1 cellular context compared by ENCODE assay signal in genomic region chr1:207181838-207182237, GRCh38.
TF ChIP-seq lines count a peak whose summit lies in the region.

No MANE protein-coding gene starts in this region.

TF ChIP-seq in IMR-90, 13 proteins besides CTCF, POLR2A, EP300 and RAD21:
- no peak for TF ChIP-seq RCOR1 (IDR thresholded peaks at IDR 0.05; ENCODE audit: insufficient replicate concordance, low read length)
- no peak for TF ChIP-seq USF2 (IDR thresholded peaks at IDR 0.05; ENCODE audit: low read depth, low read length)
- TF ChIP-seq CHD1 (IDR thresholded peaks at IDR 0.05; ENCODE audit: low read depth, low read length) = no peak
- TF ChIP-seq MAFK (IDR thresholded peaks at IDR 0.05; ENCODE audit: low read depth, low read length) = no peak
- no peak for TF ChIP-seq ELK1 (IDR thresholded peaks at IDR 0.05; ENCODE audit: borderline replicate concordance, low read depth, low read length)
- TF ChIP-seq SMC3 (IDR thresholded peaks at IDR 0.05; ENCODE audit: low read depth, low read length) = no peak
- TF ChIP-seq NFE2L2 (IDR thresholded peaks at IDR 0.05; ENCODE audit: low read depth, low read length) = no peak
- no peak for TF ChIP-seq RFX5 (IDR thresholded peaks at IDR 0.05; ENCODE audit: low read depth, low read length)
- TF ChIP-seq MXI1 (IDR thresholded peaks at IDR 0.05; ENCODE audit: borderline replicate concordance, low read depth, low read length) = no peak
- no peak for TF ChIP-seq BHLHE40 (IDR thresholded peaks at IDR 0.05; ENCODE audit: low read depth, low read length)
- TF ChIP-seq MAZ (IDR thresholded peaks at IDR 0.05; ENCODE audit: borderline replicate concordance, low read depth, low read length) = no peak
- no peak for TF ChIP-seq FOS (IDR thresholded peaks at IDR 0.05; ENCODE audit: low read depth, low read length)
- TF ChIP-seq CEBPB (IDR thresholded peaks at IDR 0.05; ENCODE audit: low read depth, low read length) = no peak
